18 cellular contexts compared by ENCODE assay signal in genomic region chr16:88086571-88087516, GRCh38.
"Had no signal": no experiment of that assay in that cellular context is flagged by ENCODE, and none has a peak within 500 bp of the region (broad histone marks: within the 10 kb centered on the region; RNA-seq: fewer than 3 reads in every experiment).

No MANE protein-coding gene starts in this region.

- H3K36me3 Mint-ChIP-seq: activated naive CD4-positive, alpha-beta T cell treated with anti-CD3 and anti-CD28 coated beads, Interleukin-2, amount 50 U/mL, for 72 hours; naive B cell had no signal

- H3K27me3 ChIP-seq: body of pancreas, sigmoid colon, testis, upper lobe of right lung had no signal

- H3K9me3 Mint-ChIP-seq: activated naive CD4-positive, alpha-beta T cell treated with anti-CD3 and anti-CD28 coated beads, Interleukin-2, amount 50 U/mL, for 72 hours; naive B cell had no signal

- ATAC-seq: activated naive CD4-positive, alpha-beta T cell treated with anti-CD3 and anti-CD28 coated beads, Interleukin-2, amount 50 U/mL, for 72 hours; body of pancreas; lower lobe of right lung; upper lobe of right lung had no signal

- H3K9me3 ChIP-seq: body of pancreas, lower lobe of right lung, sigmoid colon, testis, upper lobe of right lung had no signal

- H3K27me3 Mint-ChIP-seq: naive B cell had no signal

- H3K4me1 ChIP-seq: body of pancreas, sigmoid colon, testis had no signal

- H3K27ac ChIP-seq: body of pancreas, lower lobe of right lung, testis, upper lobe of right lung, VCaP had no signal

- H3K4me3 ChIP-seq: body of pancreas, lower lobe of right lung, sigmoid colon, testis, upper lobe of right lung had no signal

- H3K36me3 ChIP-seq: lower lobe of right lung, sigmoid colon, upper lobe of right lung had no signal

- DNase-seq: activated CD4-positive, alpha-beta T cell treated with anti-CD3 and anti-CD28 coated beads for 4 hours; activated T-cell treated with anti-CD3 and anti-CD28 coated beads for 4 hours; amniotic stem cell; body of pancreas; central memory CD4-positive, alpha-beta T cell; erythroblast; hippocampal formation; kidney glomerular epithelial cell; lower lobe of right lung; midbrain; naive B cell; sigmoid colon; stimulated activated CD4-positive, alpha-beta T cell treated with anti-CD3 and anti-CD28 coated beads, Interleukin-2, amount 100 ng/mL, for 24 hours; stimulated activated naive CD4-positive, alpha-beta T cell treated with Interleukin-2 at 50 U/mL for 16 hours; testis; upper lobe of right lung had no signal
